ENCODE assay signal across 8 cellular contexts in genomic region chr20:3471397-3472021, GRCh38. TPM values are rescaled to one million over a fixed set of nuclear protein-coding genes. Genes with fewer than 3 reads are reported as not detected.
DNase-seq lines count a peak whose midpoint lies in the region; ATAC-seq and TF ChIP-seq lines count a peak whose summit lies in the region.

No MANE protein-coding gene starts in this region.

- H3K4me3 Mint-ChIP-seq in CD4-positive, CD25-positive, alpha-beta regulatory T cell = peak overlapping the region; percentile 95 to 99 (median 96)
- H3K4me3 Mint-ChIP-seq in glutamatergic neuron (ENCODE audit: unreplicated experiment) = peak overlapping the region; percentile 97

- H3K27me3 ChIP-seq in CD4-positive, CD25-positive, alpha-beta regulatory T cell (ENCODE audit: control insufficient read depth, insufficient read depth, low read length) = no peaks in the 10 kb centered on the region
- H3K27me3 ChIP-seq in GM23248 (replicated peaks; ENCODE audit: insufficient read depth) (no peaks in the 10 kb centered on the region), sigmoid colon (no peaks in the 10 kb centered on the region)

- no peaks in the 10 kb centered on the region for H3K9me2 ChIP-seq in GM23248 (ENCODE audit: insufficient read depth)

- peak overlapping the region; percentile 99 for H3K9ac ChIP-seq in GM23248

- H3K36me3 Mint-ChIP-seq in CD4-positive, CD25-positive, alpha-beta regulatory T cell = no peaks in the 10 kb centered on the region
- no peaks in the 10 kb centered on the region for H3K36me3 Mint-ChIP-seq in glutamatergic neuron (ENCODE audit: unreplicated experiment)

- no peak for TF ChIP-seq EP300 in sigmoid colon (IDR thresholded peaks at IDR 0.05)

- H3K4me1 Mint-ChIP-seq in CD4-positive, CD25-positive, alpha-beta regulatory T cell = peaks cover 13 to 44% (median 36%) of the 10 kb centered on the region in 4 donors
- H3K4me1 Mint-ChIP-seq in glutamatergic neuron (ENCODE audit: low read depth, unreplicated experiment) = peaks cover 13% of the 10 kb centered on the region

- no peaks in the 10 kb centered on the region for H4K20me1 ChIP-seq in GM23248 (ENCODE audit: insufficient read depth)

- H3K27ac Mint-ChIP-seq in CD4-positive, CD25-positive, alpha-beta regulatory T cell = peak overlapping the region; percentile 64 to 91 (median 86)
- H3K27ac Mint-ChIP-seq in glutamatergic neuron (ENCODE audit: unreplicated experiment) = peak overlapping the region; percentile 78

- no peaks in the 10 kb centered on the region for H3K9me3 ChIP-seq in CD4-positive, CD25-positive, alpha-beta regulatory T cell (ENCODE audit: control insufficient read depth in 2 of 2, low read length in 2 of 2)
- H3K9me3 ChIP-seq in GM23248 (ENCODE audit: low read depth) (no peaks in the 10 kb centered on the region), sigmoid colon (no peaks in the 10 kb centered on the region)

- H3F3A ChIP-seq in GM23248 (ENCODE audit: insufficient read depth) = no peaks in the 10 kb centered on the region

- TF ChIP-seq POLR2A in sigmoid colon (IDR thresholded peaks at IDR 0.05) = no peak

- WGBS in GM23248 (ENCODE audit: low coverage in 1 of 2, low lambda C conversion rate in 2 of 2, missing lambda C conversion rate in 2 of 2), 2 experiments = 0 to 2% methylated on average over 21 to 30 of the region's 30 CpGs
- WGBS in sigmoid colon, 2 donors = 1% methylated on average over 30 of the region's 30 CpGs

- DNase-seq in CD4-positive, CD25-positive, alpha-beta regulatory T cell = peak in 1 of 3 donors; percentile 17
- DNase-seq in GM23248 = peak; percentile 18
- no peak for DNase-seq in glutamatergic neuron
- DNase-seq in sigmoid colon = peak; percentile 71
- no peak for DNase-seq in ACHN
- no peak for DNase-seq in DMS79 (lab: John Stamatoyannopoulos, UW)

- H3K4me1 ChIP-seq in CD4-positive, CD25-positive, alpha-beta regulatory T cell (ENCODE audit: control insufficient read depth, insufficient read depth, low read length, poor library complexity, severe bottlenecking) = peaks cover 29% of the 10 kb centered on the region
- H3K4me1 ChIP-seq in GM23248 (ENCODE audit: insufficient read depth) (peaks cover 21% of the 10 kb centered on the region), sigmoid colon (peaks cover 0 to 29% (median 24%) of the 10 kb centered on the region in 4 donors)

- peak overlapping the region; percentile 99 for H2AFZ ChIP-seq in GM23248

- no peak for ATAC-seq in CD4-positive, CD25-positive, alpha-beta regulatory T cell (ENCODE audit: low read depth in 2 of 2)
- no peak for ATAC-seq in HG03521 (IDR thresholded peaks at IDR 0.05; ENCODE audit: unreplicated experiment)

- H3K4me2 ChIP-seq in GM23248 (ENCODE audit: unreplicated experiment) = peak overlapping the region; percentile 77

- H3K36me3 ChIP-seq in CD4-positive, CD25-positive, alpha-beta regulatory T cell (ENCODE audit: control insufficient read depth, insufficient read depth, low read length) = no peaks in the 10 kb centered on the region
- H3K36me3 ChIP-seq in GM23248 (ENCODE audit: low read depth) (no peaks in the 10 kb centered on the region), sigmoid colon (no peaks in the 10 kb centered on the region)

- in situ Hi-C loops in GM23248 (cut with MboI) = no loop called here
- in situ Hi-C loops in ACHN (cut with HindIII; ENCODE audit: low pct_ligation_motif_present, low pct_unique_long_range_greater_than_20kb, low sequenced_read_pairs) = no loop called here

- peaks cover 0 to 1% (median 0%) of the 10 kb centered on the region in 7 donors for H3K9me3 Mint-ChIP-seq in CD4-positive, CD25-positive, alpha-beta regulatory T cell
- peaks cover 2% of the 10 kb centered on the region for H3K9me3 Mint-ChIP-seq in glutamatergic neuron (ENCODE audit: unreplicated experiment)

- TF ChIP-seq CTCF in VCaP (conservative IDR thresholded peaks at IDR 0.05) (no peak), glutamatergic neuron (IDR thresholded peaks at IDR 0.05; ENCODE audit: partially characterized antibody, unreplicated experiment) (no peak), sigmoid colon (IDR thresholded peaks at IDR 0.05) (no peak)

- peak overlapping the region; percentile 80 for H3K4me3 ChIP-seq in CD4-positive, CD25-positive, alpha-beta regulatory T cell (ENCODE audit: low read depth, low read length)
- peak overlapping the region; percentile 99 for H3K4me3 ChIP-seq in GM23248
- H3K4me3 ChIP-seq in sigmoid colon = peak overlapping the region; percentile 80 to 98 (median 96)

- peaks cover 55% of the 10 kb centered on the region for H3K79me2 ChIP-seq in GM23248 (ENCODE audit: insufficient read depth)

- peak overlapping the region; percentile 56 for H3K27ac ChIP-seq in CD4-positive, CD25-positive, alpha-beta regulatory T cell (ENCODE audit: insufficient read depth, low read length, poor library complexity, severe bottlenecking)
- H3K27ac ChIP-seq in GM23248 = peak overlapping the region; percentile 95
- peak overlapping the region; percentile 88 for H3K27ac ChIP-seq in VCaP
- peak overlapping the region; percentile 81 to 88 (median 86) for H3K27ac ChIP-seq in sigmoid colon

- intact Hi-C loops in sigmoid colon (cut with DNase I) = loop anchor here (1.0 kb wide), 1 partner anchor 64 kb away; the partner anchor contains the start of gene DNAAF9

- peaks cover 21% of the 10 kb centered on the region for H3K27me3 Mint-ChIP-seq in CD4-positive, CD25-positive, alpha-beta regulatory T cell
- H3K27me3 Mint-ChIP-seq in glutamatergic neuron (ENCODE audit: unreplicated experiment) = peaks cover 13% of the 10 kb centered on the region

RNA-seq across cellular contexts. Expression of gene ATRN, which starts 0.7 kb away (rescaled TPM):
- 12.9 TPM for total RNA-seq in CD4-positive, CD25-positive, alpha-beta regulatory T cell
- polyA plus RNA-seq in CD4-positive, CD25-positive, alpha-beta regulatory T cell = 1 to 10 TPM; 5.9 to 7.9 (median 6.9) TPM
- total RNA-seq in GM23248 (2014; rRNA removed; shearing (Covaris generic)) = 33.9 and 38.7 TPM in 2 replicates
- polyA plus RNA-seq in GM23248 (2016; fragmentation: Nextera tagmentation; extraction: Ambion mirVana) = 9.6 and 9.9 TPM in 2 replicates
- total RNA-seq in glutamatergic neuron (ENCODE audit: unreplicated experiment) = 31.1 TPM
- total RNA-seq in sigmoid colon = 10 to 100 TPM; 11.4 to 16.1 (median 13.4) TPM
- 1 to 10 TPM; 1.2 to 6.7 (median 1.4) TPM for polyA plus RNA-seq in sigmoid colon

Comparison
In these comparisons a context has a peak if more than half of its experiments do, and no peak if none do; other contexts are left out.
1. DNase-seq: peak in GM23248 (single experiment) and sigmoid colon (single experiment); none in glutamatergic neuron (single experiment), ACHN (single experiment) and DMS79 (single experiment).
2. Peak in every context shown above with its lines, with median percentiles within 50 percentile points of each other: H3K27ac ChIP-seq and H3K4me3 ChIP-seq.